8 cellular contexts compared by ENCODE assay signal in the genomic region with DNA sequence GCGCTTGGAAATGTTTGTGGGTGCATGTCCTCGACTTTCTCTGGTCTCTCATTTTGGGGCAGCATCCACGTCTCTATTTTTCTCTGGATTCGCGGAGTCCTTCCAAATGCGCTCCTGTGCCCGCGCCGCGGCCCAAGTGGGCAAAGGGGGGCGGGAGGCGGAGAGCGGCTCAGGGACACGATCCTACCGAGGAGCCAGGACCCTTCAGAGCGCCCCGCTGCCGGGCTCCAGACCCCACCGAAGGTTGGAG. TPM values are rescaled to one million over a fixed set of nuclear protein-coding genes. Genes with fewer than 3 reads are reported as not detected.
A peak's percentile ranks its signal among the peaks of the same experiment; 100 is the strongest.
DNase-seq lines count a peak whose midpoint lies in the region; ATAC-seq and TF ChIP-seq lines count a peak whose summit lies in the region.

No MANE protein-coding gene starts in this region.

- H3K4me3 Mint-ChIP-seq in T-helper 1 cell treated with Interleukin-12 subunit alpha and Interleukin-12 subunit beta and Interleukin-4 antibody, amounts not matched to agents 30 μg/mL and 1 μg/mL, for 36 hours, result peak overlapping the region; percentile 93

- H3K27me3 ChIP-seq in tibial artery, result no peaks in the 10 kb centered on the region

- peaks cover 1% of the 10 kb centered on the region for H3K36me3 Mint-ChIP-seq in T-helper 1 cell treated with Interleukin-12 subunit alpha and Interleukin-12 subunit beta and Interleukin-4 antibody, amounts not matched to agents 30 μg/mL and 1 μg/mL, for 36 hours (ENCODE audit: low read depth)

- H3K4me3 ChIP-seq in cardiac fibroblast (replicated peaks in 1 of 2; ENCODE audit: low read depth in 2 of 2, low read length in 2 of 2) (peak overlapping the region; percentile 92 to 95), mesodermal cell (ENCODE audit: extremely low read depth, insufficient read depth, low read length, poor library complexity, severe bottlenecking) (peak overlapping the region; percentile 63), tibial artery (peak overlapping the region; percentile 65 to 91)

- peaks cover 34% of the 10 kb centered on the region for H3K4me1 Mint-ChIP-seq in T-helper 1 cell treated with Interleukin-12 subunit alpha and Interleukin-12 subunit beta and Interleukin-4 antibody, amounts not matched to agents 30 μg/mL and 1 μg/mL, for 36 hours (ENCODE audit: low read depth)

- H3K9me3 ChIP-seq in mesodermal cell (ENCODE audit: control insufficient read depth, low read length), result no peaks in the 10 kb centered on the region
- H3K9me3 ChIP-seq in tibial artery, result no peaks in the 10 kb centered on the region

- peak overlapping the region; percentile 55 for H3K27ac Mint-ChIP-seq in T-helper 1 cell treated with Interleukin-12 subunit alpha and Interleukin-12 subunit beta and Interleukin-4 antibody, amounts not matched to agents 30 μg/mL and 1 μg/mL, for 36 hours

- intact Hi-C loops in tibial artery (cut with DNase I; ENCODE audit: low total_unique reads), result loop anchor here (5.0 to 10.0 kb wide), 2 partner anchors 54 to 63 kb away; no protein-coding TSS in a partner anchor

- ATAC-seq in HG02588 (IDR thresholded peaks at IDR 0.05; ENCODE audit: unreplicated experiment), result no peak

- H3K4me1 ChIP-seq in mesodermal cell (ENCODE audit: control insufficient read depth, insufficient read depth, low read length, poor library complexity, severe bottlenecking), result peaks cover 4% of the 10 kb centered on the region
- peaks cover 0 to 40% (median 19%) of the 10 kb centered on the region in 4 donors for H3K4me1 ChIP-seq in tibial artery

- H3K27me3 Mint-ChIP-seq in T-helper 1 cell treated with Interleukin-12 subunit alpha and Interleukin-12 subunit beta and Interleukin-4 antibody, amounts not matched to agents 30 μg/mL and 1 μg/mL, for 36 hours (ENCODE audit: low read depth), result peaks cover 91% of the 10 kb centered on the region

- H3K27ac ChIP-seq in mesodermal cell (ENCODE audit: low read depth, low read length, severe bottlenecking) (no peak overlapping the region), tibial artery (peak overlapping the region; percentile 82 to 94)

- 0% methylated on average over 2 to 8 of the region's 19 CpGs for WGBS in mesodermal cell (ENCODE audit: insufficient coverage in 2 of 2), 2 experiments

- H3K36me3 ChIP-seq in mesodermal cell (ENCODE audit: control insufficient read depth, insufficient read depth, low read length) (no peaks in the 10 kb centered on the region), tibial artery (no peaks in the 10 kb centered on the region)

- TF ChIP-seq CTCF in cardiac fibroblast (IDR thresholded peaks at IDR 0.05; ENCODE audit: low read depth, low read length) (no peak), tibial artery (IDR thresholded peaks at IDR 0.05) (no peak)

- DNase-seq in T-helper 1 cell (no peak), cardiac fibroblast (ENCODE audit: low read depth in 2 of 2) (no peak), tibial artery (peak in 1 of 2 donors; percentile 31), T-helper 9 cell (no peak), globus pallidus (ENCODE audit: low spot score) (no peak)

- no peaks in the 10 kb centered on the region for H3K9me3 Mint-ChIP-seq in T-helper 1 cell treated with Interleukin-12 subunit alpha and Interleukin-12 subunit beta and Interleukin-4 antibody, amounts not matched to agents 30 μg/mL and 1 μg/mL, for 36 hours

RNA-seq across cellular contexts. Expression of a gene that starts 1.0 kb away (rescaled TPM):
- 30.8 TPM for polyA plus RNA-seq in mesodermal cell (2013, experiment 1 of 2)
- 36.3 TPM for polyA plus RNA-seq in mesodermal cell (2013, experiment 2 of 2)
